ENCODE assay signal across 10 cellular contexts in genomic region chr22:19553201-19553600, GRCh38. TPM values are rescaled to one million over a fixed set of nuclear protein-coding genes. Genes with fewer than 3 reads are reported as not detected.
"Had no signal": no experiment of that assay in that cellular context is flagged by ENCODE, and none has a peak within 500 bp of the region (broad histone marks: within the 10 kb centered on the region; RNA-seq: fewer than 3 reads in every experiment).

No MANE protein-coding gene starts in this region.

- H3K27ac ChIP-seq: HL-60, KMS-11 had no signal

- FAIRE-seq: HepG2, HTR-8/SVneo had no signal

- ATAC-seq: HepG2 had no signal

- H3K9ac ChIP-seq: KMS-11 had no signal

- DNase-seq: IMR-90, KBM-7, KG1 had no signal

- H3K4me2 ChIP-seq: KMS-11 had no signal

- H3K27ac Mint-ChIP-seq: IgD-negative memory B cell had no signal

- H3K4me1 Mint-ChIP-seq: IgD-negative memory B cell had no signal

- H3K4me3 Mint-ChIP-seq: IgD-negative memory B cell had no signal

RNA-seq across cellular contexts. Expression of gene CLDN5, which starts 29.0 kb away (rescaled TPM):
- total RNA-seq: HepG2, HT-29, HT1080 had no signal
- polyA plus RNA-seq: HepG2 had no signal
